8 cellular contexts compared by ENCODE assay signal in the genomic region with DNA sequence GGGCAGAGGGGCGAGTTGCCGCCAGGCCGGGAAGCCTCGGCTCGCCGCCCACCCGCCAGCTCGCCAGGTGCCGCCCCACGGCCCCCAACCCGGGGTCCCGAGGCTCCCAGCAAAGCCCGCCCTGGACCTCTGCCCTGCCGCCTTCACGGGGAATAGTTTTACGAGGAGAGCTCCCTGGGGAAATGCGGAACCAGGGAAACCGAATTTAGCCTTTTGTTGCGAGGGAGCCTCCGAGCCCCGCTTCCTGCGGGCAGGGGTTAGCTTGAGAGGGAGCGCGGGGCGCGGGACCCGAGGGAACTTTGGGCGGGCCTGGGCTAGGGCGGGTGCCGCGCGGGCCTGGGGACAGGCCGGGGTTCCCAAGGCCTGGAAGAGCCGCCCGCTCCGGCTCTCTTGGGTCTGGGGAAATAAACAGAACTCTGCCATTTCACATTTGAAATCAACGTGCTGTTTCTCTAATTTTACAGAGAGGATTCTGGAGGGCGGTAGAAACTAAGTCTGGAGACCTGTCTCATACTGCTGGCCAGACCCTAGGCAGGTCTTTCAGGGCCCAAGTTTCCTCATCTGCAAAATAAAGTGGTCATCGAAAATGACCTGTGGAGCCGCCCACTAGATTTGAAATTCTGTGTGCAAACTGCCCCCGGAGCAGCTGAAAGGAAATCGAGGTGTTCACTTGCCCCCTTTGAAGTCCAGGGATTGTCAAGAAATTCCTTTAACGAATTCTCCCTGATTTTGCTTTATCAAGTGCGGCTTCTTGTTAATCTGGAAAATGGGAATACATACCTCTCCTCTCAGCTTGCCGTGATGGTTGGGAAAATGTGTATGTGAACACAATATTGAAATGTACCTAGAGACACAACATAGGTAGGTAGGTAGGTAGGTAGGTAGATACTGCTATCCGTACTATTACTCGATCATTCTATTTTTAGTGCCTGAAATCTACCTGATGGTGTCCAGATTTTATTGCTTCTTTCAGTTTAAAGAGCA. TPM values are rescaled to one million over a fixed set of nuclear protein-coding genes. Genes with fewer than 3 reads are reported as not detected.
DNase-seq lines count a peak whose midpoint lies in the region; ATAC-seq and TF ChIP-seq lines count a peak whose summit lies in the region.

No MANE protein-coding gene starts in this region.

- no peaks in the 10 kb centered on the region for H3K27me3 ChIP-seq in ovary

- H3K27me3 Mint-ChIP-seq in activated naive CD4-positive, alpha-beta T cell treated with anti-CD3 and anti-CD28 coated beads for 36 hours (ENCODE audit: low read depth) = no peaks in the 10 kb centered on the region

- H3K4me1 ChIP-seq in ovary (ENCODE audit: insufficient read depth) = peaks cover 8% of the 10 kb centered on the region

- no peak overlapping the region for H3K27ac Mint-ChIP-seq in activated naive CD4-positive, alpha-beta T cell treated with anti-CD3 and anti-CD28 coated beads for 36 hours

- peak; percentile 19 for ATAC-seq in HG03045 (IDR thresholded peaks at IDR 0.05; ENCODE audit: unreplicated experiment)

- WGBS in ovary, 3 donors = 13 to 15% (median 13%) methylated on average over 44 to 47 of the region's 47 CpGs

- H3K4me3 Mint-ChIP-seq in activated naive CD4-positive, alpha-beta T cell treated with anti-CD3 and anti-CD28 coated beads for 36 hours = peak overlapping the region; percentile 87

- H3K9me3 Mint-ChIP-seq in activated naive CD4-positive, alpha-beta T cell treated with anti-CD3 and anti-CD28 coated beads for 36 hours = no peaks in the 10 kb centered on the region

- peak; percentile 46 to 63 for DNase-seq in NCI-H2081 (lab: John Stamatoyannopoulos, UW)
- DNase-seq in NCI-H2081 treated with DMSO at 0.1 percent for 48 hours (lab: John Stamatoyannopoulos, UW) = no peak
- peak; percentile 53 for DNase-seq in NCI-H2227 treated with DMSO at 0.1 percent for 48 hours (lab: John Stamatoyannopoulos, UW)
- peak; percentile 22 for DNase-seq in activated naive CD4-positive, alpha-beta T cell treated with anti-CD3 and anti-CD28 coated beads for 36 hours
- peak; percentile 35 for DNase-seq in germinal center (ENCODE audit: low spot score)
- peak in 1 of 5 donors; percentile 35 for DNase-seq in ovary
- DNase-seq in T1000 (lab: John Stamatoyannopoulos, UW) = no peak

- TF ChIP-seq POLR2A in ovary (IDR thresholded peaks at IDR 0.05) = no peak

- H3K36me3 Mint-ChIP-seq in activated naive CD4-positive, alpha-beta T cell treated with anti-CD3 and anti-CD28 coated beads for 36 hours (ENCODE audit: low read depth) = peaks cover 12% of the 10 kb centered on the region

- intact Hi-C loops in activated naive CD4-positive, alpha-beta T cell treated with anti-CD3 and anti-CD28 coated beads for 36 hours (cut with micrococcal nuclease) = no loop called here
- intact Hi-C loops in ovary (cut with DNase I) = loop anchor here in 3 of 4 donors (5.0 to 10.0 kb wide), 3 partner anchors 185 to 308 kb away; no protein-coding TSS in a partner anchor

- no peak for TF ChIP-seq CTCF in ovary (IDR thresholded peaks at IDR 0.05)

- H3K27ac ChIP-seq in ovary = peak overlapping the region; percentile 93 to 95

- H3K4me3 ChIP-seq in ovary = peak overlapping the region; percentile 88

- TF ChIP-seq EP300 in ovary (IDR thresholded peaks at IDR 0.05) = no peak

- CTCF ChIA-PET in activated naive CD4-positive, alpha-beta T cell treated with anti-CD3 and anti-CD28 coated beads for 36 hours (lab: Charles Lee) = interaction anchor here (1.2 to 1.4 kb wide), 3 partner anchors 249 to 312 kb away, joined by 5 to 6 read pairs (median 6); no protein-coding TSS in a partner anchor

- H3K9me3 ChIP-seq in ovary = no peaks in the 10 kb centered on the region

- H3K36me3 ChIP-seq in ovary = no peaks in the 10 kb centered on the region

- peaks cover 18% of the 10 kb centered on the region for H3K4me1 Mint-ChIP-seq in activated naive CD4-positive, alpha-beta T cell treated with anti-CD3 and anti-CD28 coated beads for 36 hours (ENCODE audit: low read depth)

RNA-seq across cellular contexts. Expression of a gene that starts 0.7 kb away (rescaled TPM):
- total RNA-seq in activated naive CD4-positive, alpha-beta T cell treated with anti-CD3 and anti-CD28 coated beads for 36 hours = 10 to 100 TPM; 71.5 to 73.1 TPM
- total RNA-seq in ovary = 1,000 to 10,000 TPM in 5 of 7 donors, 100 to 1,000 TPM in 2; 605 to 1,338 (median 1,071) TPM
- 100 to 1,000 TPM; 587 to 640 TPM for polyA plus RNA-seq in ovary

RNA-seq across cellular contexts. Expression of a gene that starts 8.1 kb away (rescaled TPM):
- total RNA-seq in activated naive CD4-positive, alpha-beta T cell treated with anti-CD3 and anti-CD28 coated beads for 36 hours = not detected
- not detected for total RNA-seq in ovary
- under 1 TPM in 1 of 2 donors, not detected in 1; 0.58 TPM for polyA plus RNA-seq in ovary

RNA-seq across cellular contexts. Expression of a gene that starts 57.6 kb away (rescaled TPM):
- not detected for total RNA-seq in activated naive CD4-positive, alpha-beta T cell treated with anti-CD3 and anti-CD28 coated beads for 36 hours
- not detected for total RNA-seq in ovary
- polyA plus RNA-seq in ovary = not detected

Comparison
In these comparisons a context has a peak if more than half of its experiments do, and no peak if none do; other contexts are left out.
1. DNase-seq: peak in NCI-H2081 (2 of 2), NCI-H2227 treated with DMSO at 0.1 percent for 48 hours (single experiment), activated naive CD4-positive, alpha-beta T cell treated with anti-CD3 and anti-CD28 coated beads for 36 hours (single experiment) and germinal center (single experiment); none in NCI-H2081 treated with DMSO at 0.1 percent for 48 hours (single experiment) and T1000 (single experiment).
2. RNA of a gene that starts 0.7 kb away (total RNA-seq): 605 to 1,338 TPM in ovary; 71.5 to 73.1 TPM in activated naive CD4-positive, alpha-beta T cell treated with anti-CD3 and anti-CD28 coated beads for 36 hours; every median in the first group is over 4 times any median in the second.